16 cellular contexts compared by ENCODE assay signal in genomic region chr2:8159211-8159965, GRCh38.
A peak's percentile ranks its signal among the peaks of the same experiment; 100 is the strongest.
DNase-seq lines count a peak whose midpoint lies in the region; TF ChIP-seq lines count a peak whose summit lies in the region.
"Had no signal": no experiment of that assay in that cellular context is flagged by ENCODE, and none has a peak within 500 bp of the region (broad histone marks: within the 10 kb centered on the region; RNA-seq: fewer than 3 reads in every experiment).

No MANE protein-coding gene starts in this region.

- TF ChIP-seq EP300 in sigmoid colon (IDR thresholded peaks at IDR 0.05) = no peak

- H3K27ac ChIP-seq in OCI-LY3 (ENCODE audit: low read length) (peak overlapping the region; percentile 45), sigmoid colon (peak overlapping the region in 3 of 4 donors; percentile 79 to 85 (median 84))
- H3K27ac ChIP-seq: thoracic aorta had no signal

- H2AFZ ChIP-seq in OCI-LY3 (ENCODE audit: low read depth, low read length) = peak overlapping the region; percentile 64

- H3K4me1 ChIP-seq in OCI-LY3 (ENCODE audit: low read length) = peaks cover 27% of the 10 kb centered on the region
- H3K4me1 ChIP-seq in sigmoid colon = peaks cover 0 to 36% (median 18%) of the 10 kb centered on the region in 4 donors

- H3K4me2 ChIP-seq in OCI-LY3 (ENCODE audit: low read length) = peak overlapping the region; percentile 59

- H3K27me3 ChIP-seq in OCI-LY3 (ENCODE audit: low read depth, low read length) (no peaks in the 10 kb centered on the region), sigmoid colon (no peaks in the 10 kb centered on the region)

- H3K4me3 ChIP-seq in OCI-LY3 (ENCODE audit: low read length) (no peak overlapping the region), sigmoid colon (no peak overlapping the region)
- H3K4me3 ChIP-seq: thoracic aorta had no signal

- no peaks in the 10 kb centered on the region for H3K9me3 ChIP-seq in OCI-LY3 (ENCODE audit: insufficient read depth, low read length)
- H3K9me3 ChIP-seq in sigmoid colon = no peaks in the 10 kb centered on the region
- H3K9me3 ChIP-seq: thoracic aorta had no signal

- TF ChIP-seq POLR2A in sigmoid colon (IDR thresholded peaks at IDR 0.05) = no peak

- H4K20me1 ChIP-seq in OCI-LY3 (ENCODE audit: insufficient read depth, low read length) = no peaks in the 10 kb centered on the region

- intact Hi-C loops in sigmoid colon (cut with DNase I) = loop anchor here (5.0 kb wide), 1 partner anchor 407 kb away; no protein-coding TSS in a partner anchor

- TF ChIP-seq CTCF in OCI-LY3 (IDR thresholded peaks at IDR 0.05; ENCODE audit: low read depth, low read length) (no peak), sigmoid colon (IDR thresholded peaks at IDR 0.05) (no peak)

- H3K9ac ChIP-seq in OCI-LY3 (ENCODE audit: low read length) = peak overlapping the region; percentile 18; the same call in 1 of the 2 replicates

- WGBS in sigmoid colon, 2 donors = 87 to 91% methylated on average over 13 of the region's 13 CpGs

- H3K36me3 ChIP-seq in OCI-LY3 (replicated peaks; ENCODE audit: low read depth, low read length) (no peaks in the 10 kb centered on the region), sigmoid colon (no peaks in the 10 kb centered on the region)
- H3K36me3 ChIP-seq: thoracic aorta had no signal

- H3K79me2 ChIP-seq in OCI-LY3 (ENCODE audit: low read length) = no peaks in the 10 kb centered on the region

- DNase-seq in EL (peak; percentile 47), glomerular visceral epithelial cell (ENCODE audit: extremely low spot score) (peak; percentile 34), sigmoid colon (no peak), NCI-H69 (lab: John Stamatoyannopoulos, UW) (no peak), dermis blood vessel endothelial cell (no peak)
- DNase-seq in activated CD8-positive, alpha-beta memory T cell treated with anti-CD3 and anti-CD28 coated beads, Interleukin-2, amount 50 U/mL, for 4 hours = no peak
- DNase-seq: activated B cell treated with CpG ODN at 0.5 μM for 24 hours; activated CD4-positive, alpha-beta memory T cell treated with anti-CD3 and anti-CD28 coated beads, Interleukin-2, amount 10 ng/mL, durations not matched to agents 7 days and 5 days; activated naive CD4-positive, alpha-beta T cell; activated T-cell treated with anti-CD3 and anti-CD28 coated beads for 4 hours; head of caudate nucleus; left cardiac atrium; naive thymus-derived CD4-positive, alpha-beta T cell; NCI-H1105 treated with DMSO at 0.1 percent for 48 hours had no signal

Comparison
In these comparisons a context has a peak if more than half of its experiments do, and no peak if none do; other contexts are left out.
1. DNase-seq: peak in EL (single experiment) and glomerular visceral epithelial cell (single experiment); none in sigmoid colon (single experiment), activated CD8-positive, alpha-beta memory T cell treated with anti-CD3 and anti-CD28 coated beads, Interleukin-2, amount 50 U/mL, for 4 hours (single experiment), NCI-H69 (single experiment) and dermis blood vessel endothelial cell (single experiment).